In the genomic region with DNA sequence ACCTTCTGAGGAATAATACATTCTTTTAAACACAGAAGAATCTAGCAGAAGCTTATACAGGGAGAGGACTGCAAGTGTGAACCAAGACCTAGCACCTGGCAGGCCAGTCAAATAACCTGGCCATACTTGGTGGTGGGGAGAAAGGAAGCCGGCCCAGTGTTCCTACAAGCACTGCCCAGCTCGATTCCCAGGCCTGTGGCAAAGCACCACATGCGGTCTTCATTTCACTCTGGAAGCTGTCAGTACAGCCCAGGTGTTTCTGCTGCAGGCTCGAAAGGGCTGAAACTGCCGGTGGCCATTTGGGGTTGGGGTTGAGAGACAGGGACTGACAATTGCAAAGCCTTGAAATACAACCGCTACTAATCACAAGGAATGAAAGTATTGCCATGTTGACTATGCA, we compare ENCODE assay signal across 18 cellular contexts. TPM values are rescaled to one million over a fixed set of nuclear protein-coding genes. Genes with fewer than 3 reads are reported as not detected.
A peak's percentile ranks its signal among the peaks of the same experiment; 100 is the strongest.
DNase-seq lines count a peak whose midpoint lies in the region; TF ChIP-seq lines count a peak whose summit lies in the region.
"Had no signal": no experiment of that assay in that cellular context is flagged by ENCODE, and none has a peak within 500 bp of the region (broad histone marks: within the 10 kb centered on the region; RNA-seq: fewer than 3 reads in every experiment).

No MANE protein-coding gene starts in this region.

- H4K8ac ChIP-seq in trophoblast cell (ENCODE audit: low read depth, low read length): no peak overlapping the region

- H3K36me3 ChIP-seq in esophagus muscularis mucosa: no peaks in the 10 kb centered on the region
- no peaks in the 10 kb centered on the region for H3K36me3 ChIP-seq in trophoblast cell (ENCODE audit: control insufficient read depth in 1 of 2, insufficient read depth in 2 of 2, low read length in 2 of 2)
- H3K36me3 ChIP-seq: BE2C, Peyer's patch had no signal

- in situ Hi-C loops in GM13976 (cut with MboI; ENCODE audit: low sequenced_read_pairs, unreplicated experiment): no loop called here

- H3K4me2 ChIP-seq in trophoblast cell (ENCODE audit: low read length): no peak overlapping the region

- no peaks in the 10 kb centered on the region for H3K9me3 ChIP-seq in esophagus muscularis mucosa
- H3K9me3 ChIP-seq in trophoblast cell (ENCODE audit: insufficient read depth, low read depth, low read length): peaks cover 1% of the 10 kb centered on the region
- H3K9me3 ChIP-seq: BE2C, Peyer's patch had no signal

- DNase-seq in RWPE1 (ENCODE audit: low spot score) (no peak), esophagus muscularis mucosa (ENCODE audit: extremely low spot score) (peak; percentile 83), trophoblast cell (no peak), T-helper 9 cell (no peak), GM13976 (ENCODE audit: low spot score) (no peak)
- DNase-seq in activated CD4-positive, alpha-beta T cell treated with anti-CD3 and anti-CD28 coated beads for 48 hours: no peak
- DNase-seq in stimulated activated CD4-positive, alpha-beta T cell treated with anti-CD3 and anti-CD28 coated beads, Interleukin-12 subunit alpha, Interleukin-12 subunit beta, amount 100 ng/mL, for 4 hours: no peak
- DNase-seq: 8988T; BE2C; CD4-positive, alpha-beta memory T cell; NCI-H1105; NCI-H187; NCI-H524 treated with DMSO at 0.1 percent for 48 hours; Peyer's patch; Right ventricle myocardium superior had no signal

- intact Hi-C loops in esophagus muscularis mucosa (cut with DNase I): no loop called here

- CTCF ChIA-PET in RWPE1 (lab: Yijun Ruan, JAX): interaction anchor here (0.5 to 0.7 kb wide), 2 partner anchors 43 to 98 kb away, joined by 3 read pairs; no protein-coding TSS in a partner anchor

- H3K4me3 ChIP-seq in esophagus muscularis mucosa (no peak overlapping the region), trophoblast cell (ENCODE audit: low read depth, low read length) (no peak overlapping the region)
- H3K4me3 ChIP-seq: K562, Peyer's patch, SK-N-MC had no signal

- H3K14ac ChIP-seq in trophoblast cell (ENCODE audit: low read length): no peak overlapping the region

- no peak overlapping the region for H4K12ac ChIP-seq in trophoblast cell (ENCODE audit: low read depth, low read length)

- H3K4me1 ChIP-seq in esophagus muscularis mucosa (peaks cover 0 to 10% (median 0%) of the 10 kb centered on the region in 4 donors), trophoblast cell (ENCODE audit: control insufficient read depth in 1 of 2, insufficient read depth in 2 of 2, low read length in 2 of 2) (peaks cover 0 to 3% of the 10 kb centered on the region in 2 experiments)
- H3K4me1 ChIP-seq: BE2C, Peyer's patch had no signal

- WGBS in esophagus muscularis mucosa: 85% methylated on average over 6 of the region's 6 CpGs
- WGBS in trophoblast cell (ENCODE audit: extremely low coverage, insufficient coverage, insufficient read length): no CpG with 5 or more reads among the region's 6 CpGs

- H2AFZ ChIP-seq in trophoblast cell (ENCODE audit: insufficient read depth, low read length, poor library complexity): no peak overlapping the region

- TF ChIP-seq EP300 in esophagus muscularis mucosa (IDR thresholded peaks at IDR 0.05): no peak

- no peak overlapping the region for H3K4ac ChIP-seq in trophoblast cell (ENCODE audit: low read depth, low read length)

- H3K27ac ChIP-seq in C4-2B: peak overlapping the region; percentile 35; the same call in 1 of the 2 replicates
- peak overlapping the region; percentile 94 for H3K27ac ChIP-seq in RWPE1
- H3K27ac ChIP-seq in esophagus muscularis mucosa (replicated peaks in 1 of 4): no peak overlapping the region
- no peak overlapping the region for H3K27ac ChIP-seq in trophoblast cell (ENCODE audit: low read depth, low read length)
- H3K27ac ChIP-seq: Peyer's patch, SK-N-MC had no signal

- POLR2A ChIA-PET in RWPE1 (lab: Yijun Ruan, JAX; ENCODE audit: low non-redundant PET): no interaction called here

- peak overlapping the region; percentile 6 for H2BK120ac ChIP-seq in trophoblast cell (ENCODE audit: insufficient read depth, low read length, poor library complexity)

- H2AK5ac ChIP-seq in trophoblast cell (ENCODE audit: low read length): no peak overlapping the region

- no peak overlapping the region for H3K9ac ChIP-seq in trophoblast cell (ENCODE audit: low read length)

- H4K91ac ChIP-seq in trophoblast cell (ENCODE audit: low read depth, low read length): no peak overlapping the region

- no peak for TF ChIP-seq CTCF in C4-2B (conservative IDR thresholded peaks at IDR 0.05)
- no peak for TF ChIP-seq CTCF in RWPE1 (conservative IDR thresholded peaks at IDR 0.05; ENCODE audit: low read depth)
- TF ChIP-seq CTCF in esophagus muscularis mucosa (IDR thresholded peaks at IDR 0.05): no peak
- no peak for TF ChIP-seq CTCF in GM13976 (IDR thresholded peaks at IDR 0.05; ENCODE audit: borderline replicate concordance, control extremely low read depth, extremely low read depth, insufficient read depth, missing control alignments)

- H2BK5ac ChIP-seq in trophoblast cell (ENCODE audit: low read depth, low read length, poor library complexity): no peak overlapping the region

- H3K79me1 ChIP-seq in trophoblast cell (ENCODE audit: low read length): no peaks in the 10 kb centered on the region

- no peaks in the 10 kb centered on the region for H3K79me2 ChIP-seq in trophoblast cell (ENCODE audit: control insufficient read depth, insufficient read depth, low read length, poor library complexity)

- no peak overlapping the region for H2BK12ac ChIP-seq in trophoblast cell (ENCODE audit: low read length)

- H3K27me3 ChIP-seq in esophagus muscularis mucosa: no peaks in the 10 kb centered on the region
- H3K27me3 ChIP-seq in trophoblast cell (ENCODE audit: insufficient read depth, low read length): no peaks in the 10 kb centered on the region
- H3K27me3 ChIP-seq: BE2C, Peyer's patch had no signal

- no peak overlapping the region for H3K23ac ChIP-seq in trophoblast cell (ENCODE audit: low read length)

- no peak overlapping the region for H3K18ac ChIP-seq in trophoblast cell (ENCODE audit: low read length)

- no peak for TF ChIP-seq POLR2A in esophagus muscularis mucosa (IDR thresholded peaks at IDR 0.05; ENCODE audit: low read depth)

RNA-seq across cellular contexts. Expression of gene EGFR, which starts 50.8 kb away (rescaled TPM):
- 100 to 1,000 TPM in 2 of 4 donors, 10 to 100 TPM in 2; 79.3 to 125 (median 110) TPM for total RNA-seq in esophagus muscularis mucosa
- polyA plus RNA-seq in trophoblast cell (2013): 29.0 and 30.5 TPM in 2 replicates
- total RNA-seq: CD4-positive, alpha-beta memory T cell had no signal
- polyA plus RNA-seq: CD4-positive, alpha-beta memory T cell; K562 had no signal

Comparison
In these comparisons a context has a peak if more than half of its experiments do, and no peak if none do; other contexts are left out.
1. H3K27ac ChIP-seq: peak in C4-2B (single experiment) and RWPE1 (single experiment); none in esophagus muscularis mucosa (0 of 4) and trophoblast cell (single experiment).